In genomic region chr21:33572350-33572749, GRCh38 we compare ENCODE assay signal across 22 cellular contexts. TPM values are rescaled to one million over a fixed set of nuclear protein-coding genes. Genes with fewer than 3 reads are reported as not detected.
DNase-seq lines count a peak whose midpoint lies in the region; ATAC-seq and TF ChIP-seq lines count a peak whose summit lies in the region.
"Had no signal": no experiment of that assay in that cellular context is flagged by ENCODE, and none has a peak within 500 bp of the region (broad histone marks: within the 10 kb centered on the region; RNA-seq: fewer than 3 reads in every experiment).

No MANE protein-coding gene starts in this region.

- no peak for DNase-seq in natural killer cell
- DNase-seq in natural killer cell treated with Interleukin-12 subunit alpha and Interleukin-12 subunit beta and Interleukin-15 and Interleukin-18, amount 100 ng/mL, for 72 hours (ENCODE audit: low spot score), result no peak
- no peak for DNase-seq in chondrocyte (ENCODE audit: low spot score)
- no peak for DNase-seq in naive thymus-derived CD4-positive, alpha-beta T cell
- DNase-seq in NCI-H1048 (lab: John Stamatoyannopoulos, UW), result no peak
- DNase-seq: activated naive CD8-positive, alpha-beta T cell treated with anti-CD3 and anti-CD28 coated beads, Interleukin-2, amount 10 ng/mL, durations not matched to agents 7 days and 5 days; body of pancreas; DND-41; HCEC 1CT; heart right ventricle; lower lobe of right lung; NCI-H1105 treated with DMSO at 0.1 percent for 48 hours; NCI-H2081 treated with DMSO at 0.1 percent for 48 hours; NCI-H446; stimulated activated CD4-positive, alpha-beta T cell treated with anti-CD3 and anti-CD28 coated beads, Interleukin-2, amount 100 ng/mL, for 24 hours; stimulated activated naive CD8-positive, alpha-beta T cell treated with anti-CD3 and anti-CD28 coated beads, Interleukin-15, Interleukin-2, amounts not matched to agents 100 U/mL and 50 U/mL, for 24 hours; thyroid gland had no signal

- H3K36me3 Mint-ChIP-seq in natural killer cell (peaks cover 24% of the 10 kb centered on the region), chondrocyte (ENCODE audit: low read depth) (peaks cover 21% of the 10 kb centered on the region)
- H3K36me3 Mint-ChIP-seq in natural killer cell treated with Interleukin-12 subunit alpha and Interleukin-12 subunit beta and Interleukin-15 and Interleukin-18, amount 100 ng/mL, for 72 hours, result peaks cover 16% of the 10 kb centered on the region
- H3K36me3 Mint-ChIP-seq in naive thymus-derived CD4-positive, alpha-beta T cell, result peaks cover 5 to 41% (median 13%) of the 10 kb centered on the region in 5 donors

- H3K9me3 Mint-ChIP-seq in natural killer cell (no peaks in the 10 kb centered on the region), chondrocyte (ENCODE audit: low read depth) (no peaks in the 10 kb centered on the region)
- no peaks in the 10 kb centered on the region for H3K9me3 Mint-ChIP-seq in natural killer cell treated with Interleukin-12 subunit alpha and Interleukin-12 subunit beta and Interleukin-15 and Interleukin-18, amount 100 ng/mL, for 72 hours
- peaks cover 0 to 2% (median 0%) of the 10 kb centered on the region in 11 donors for H3K9me3 Mint-ChIP-seq in naive thymus-derived CD4-positive, alpha-beta T cell
- H3K9me3 Mint-ChIP-seq: activated naive CD8-positive, alpha-beta T cell treated with anti-CD3 and anti-CD28 coated beads, Interleukin-2, amount 10 ng/mL, durations not matched to agents 7 days and 5 days; WTC11 had no signal

- no peak overlapping the region for H3K4me3 ChIP-seq in naive thymus-derived CD4-positive, alpha-beta T cell (ENCODE audit: low read length)
- H3K4me3 ChIP-seq: body of pancreas, coronary artery, heart right ventricle, lower lobe of right lung, SK-N-MC, thyroid gland had no signal

- no peak for TF ChIP-seq CTCF in natural killer cell (IDR thresholded peaks at IDR 0.05)
- no peak for TF ChIP-seq CTCF in chondrocyte (IDR thresholded peaks at IDR 0.05)

- intact Hi-C loops in natural killer cell (cut with micrococcal nuclease), result no loop called here
- intact Hi-C loops in naive thymus-derived CD4-positive, alpha-beta T cell (cut with micrococcal nuclease), result loop anchor here in 1 of 2 donors (2.0 kb wide), 1 partner anchor 16 kb away; the partner anchor contains the start of gene DONSON

- CTCF ChIA-PET in naive thymus-derived CD4-positive, alpha-beta T cell (lab: Charles Lee), result interaction anchor here (0.9 kb wide), 1 partner anchor 16 kb away, joined by 4 read pairs; no protein-coding TSS in a partner anchor

- H3K4me1 Mint-ChIP-seq in natural killer cell, result peaks cover 17 to 19% of the 10 kb centered on the region in 2 donors
- H3K4me1 Mint-ChIP-seq in natural killer cell treated with Interleukin-12 subunit alpha and Interleukin-12 subunit beta and Interleukin-15 and Interleukin-18, amount 100 ng/mL, for 72 hours (ENCODE audit: low read depth in 2 of 2), result peaks cover 0 to 15% of the 10 kb centered on the region in 2 donors
- no peaks in the 10 kb centered on the region for H3K4me1 Mint-ChIP-seq in chondrocyte (ENCODE audit: low read depth)
- peaks cover 9 to 29% (median 15%) of the 10 kb centered on the region in 7 donors for H3K4me1 Mint-ChIP-seq in naive thymus-derived CD4-positive, alpha-beta T cell
- H3K4me1 Mint-ChIP-seq: WTC11 had no signal

- H3K27me3 Mint-ChIP-seq in natural killer cell (ENCODE audit: low read depth in 2 of 2) (no peaks in the 10 kb centered on the region), chondrocyte (ENCODE audit: low read depth) (no peaks in the 10 kb centered on the region)
- H3K27me3 Mint-ChIP-seq in natural killer cell treated with Interleukin-12 subunit alpha and Interleukin-12 subunit beta and Interleukin-15 and Interleukin-18, amount 100 ng/mL, for 72 hours, result no peaks in the 10 kb centered on the region
- no peaks in the 10 kb centered on the region for H3K27me3 Mint-ChIP-seq in naive thymus-derived CD4-positive, alpha-beta T cell
- H3K27me3 Mint-ChIP-seq: activated naive CD8-positive, alpha-beta T cell treated with anti-CD3 and anti-CD28 coated beads, Interleukin-2, amount 10 ng/mL, durations not matched to agents 7 days and 5 days had no signal

- no peak overlapping the region for H3K4me3 Mint-ChIP-seq in natural killer cell
- H3K4me3 Mint-ChIP-seq in natural killer cell treated with Interleukin-12 subunit alpha and Interleukin-12 subunit beta and Interleukin-15 and Interleukin-18, amount 100 ng/mL, for 72 hours, result no peak overlapping the region
- H3K4me3 Mint-ChIP-seq in chondrocyte (ENCODE audit: unreplicated experiment), result no peak overlapping the region
- no peak overlapping the region for H3K4me3 Mint-ChIP-seq in naive thymus-derived CD4-positive, alpha-beta T cell
- H3K4me3 Mint-ChIP-seq: activated naive CD8-positive, alpha-beta T cell treated with anti-CD3 and anti-CD28 coated beads, Interleukin-2, amount 10 ng/mL, durations not matched to agents 7 days and 5 days; WTC11 had no signal

- H3K9me3 ChIP-seq in naive thymus-derived CD4-positive, alpha-beta T cell (ENCODE audit: control insufficient read depth in 2 of 3, low read length in 3 of 3), result no peaks in the 10 kb centered on the region
- H3K9me3 ChIP-seq: body of pancreas, heart right ventricle, lower lobe of right lung, thyroid gland had no signal

- H3K27ac Mint-ChIP-seq in natural killer cell, result peak overlapping the region; percentile 19 to 52
- no peak overlapping the region for H3K27ac Mint-ChIP-seq in natural killer cell treated with Interleukin-12 subunit alpha and Interleukin-12 subunit beta and Interleukin-15 and Interleukin-18, amount 100 ng/mL, for 72 hours
- peak overlapping the region; percentile 15 for H3K27ac Mint-ChIP-seq in chondrocyte (ENCODE audit: unreplicated experiment)
- peak overlapping the region in 6 of 9 donors; percentile 22 to 73 (median 56) for H3K27ac Mint-ChIP-seq in naive thymus-derived CD4-positive, alpha-beta T cell
- H3K27ac Mint-ChIP-seq: activated naive CD8-positive, alpha-beta T cell treated with anti-CD3 and anti-CD28 coated beads, Interleukin-2, amount 10 ng/mL, durations not matched to agents 7 days and 5 days; WTC11 had no signal

- ATAC-seq in natural killer cell, result no peak
- ATAC-seq in natural killer cell treated with Interleukin-12 subunit alpha and Interleukin-12 subunit beta and Interleukin-15 and Interleukin-18, amount 100 ng/mL, for 72 hours, result no peak
- ATAC-seq in naive thymus-derived CD4-positive, alpha-beta T cell, result no peak
- no peak for ATAC-seq in HG03095 (IDR thresholded peaks at IDR 0.05; ENCODE audit: unreplicated experiment)
- ATAC-seq in GM18511 (IDR thresholded peaks at IDR 0.05; ENCODE audit: unreplicated experiment), result no peak
- ATAC-seq: body of pancreas; lower lobe of right lung; stimulated activated naive CD8-positive, alpha-beta T cell treated with anti-CD3 and anti-CD28 coated beads, Interleukin-15, Interleukin-2, amounts not matched to agents 100 U/mL and 50 U/mL, for 24 hours; WTC11 had no signal

- peaks cover 17 to 86% (median 23%) of the 10 kb centered on the region in 3 experiments for H3K36me3 ChIP-seq in naive thymus-derived CD4-positive, alpha-beta T cell (ENCODE audit: control insufficient read depth in 2 of 3, insufficient read depth in 3 of 3, low read length in 3 of 3)

- POLR2A ChIA-PET in naive thymus-derived CD4-positive, alpha-beta T cell (lab: Charles Lee), result interaction anchor here (0.6 to 1.3 kb wide), 3 partner anchors 9 to 33 kb away, joined by 4 read pairs; partner anchors contain the start of gene DONSON

- H3K27me3 ChIP-seq in naive thymus-derived CD4-positive, alpha-beta T cell (ENCODE audit: control insufficient read depth in 2 of 2, insufficient read depth in 2 of 2, low read length in 2 of 2), result no peaks in the 10 kb centered on the region
- H3K27me3 ChIP-seq: body of pancreas, heart right ventricle, thyroid gland had no signal

- H3K27ac ChIP-seq in naive thymus-derived CD4-positive, alpha-beta T cell (ENCODE audit: low read depth, low read length), result no peak overlapping the region
- H3K27ac ChIP-seq: heart right ventricle, lower lobe of right lung, thyroid gland had no signal

- no peaks in the 10 kb centered on the region for H3K4me1 ChIP-seq in naive thymus-derived CD4-positive, alpha-beta T cell (ENCODE audit: control insufficient read depth in 2 of 2, insufficient read depth in 2 of 2, low read length in 2 of 2)
- H3K4me1 ChIP-seq: body of pancreas had no signal

RNA-seq across cellular contexts. Expression of gene DONSON, which starts 16.1 kb away (rescaled TPM):
- total RNA-seq in natural killer cell (10 to 100 TPM; 17.0 to 18.3 (median 17.3) TPM), chondrocyte (17.9 to 23.9 TPM (median 18.7 TPM) in 3 replicates)
- total RNA-seq in natural killer cell treated with Interleukin-12 subunit alpha and Interleukin-12 subunit beta and Interleukin-15 and Interleukin-18, amount 100 ng/mL, for 72 hours, result 10 to 100 TPM; 20.3 to 38.7 TPM
- total RNA-seq in naive thymus-derived CD4-positive, alpha-beta T cell, result 10 to 100 TPM in 3 of 5 experiments, 1 to 10 TPM in 2; 8.9 to 30.8 (median 10.7) TPM
- 1 to 10 TPM; 4.2 to 4.4 TPM for polyA plus RNA-seq in naive thymus-derived CD4-positive, alpha-beta T cell

RNA-seq across cellular contexts. Expression of gene SON, which starts 29.5 kb away (rescaled TPM):
- total RNA-seq in natural killer cell, result 100 to 1,000 TPM; 348 to 442 (median 416) TPM
- 100 to 1,000 TPM; 307 to 362 TPM for total RNA-seq in natural killer cell treated with Interleukin-12 subunit alpha and Interleukin-12 subunit beta and Interleukin-15 and Interleukin-18, amount 100 ng/mL, for 72 hours
- 216 to 269 TPM (median 220 TPM) in 3 replicates for total RNA-seq in chondrocyte
- 100 to 1,000 TPM; 337 to 497 (median 431) TPM for total RNA-seq in naive thymus-derived CD4-positive, alpha-beta T cell
- polyA plus RNA-seq in naive thymus-derived CD4-positive, alpha-beta T cell, result 100 to 1,000 TPM; 481 to 546 TPM

RNA-seq across cellular contexts. Expression of gene GART, which starts 30.4 kb away (rescaled TPM):
- 10 to 100 TPM; 33.4 to 53.1 (median 34.6) TPM for total RNA-seq in natural killer cell
- 100 to 1,000 TPM; 127 to 163 TPM for total RNA-seq in natural killer cell treated with Interleukin-12 subunit alpha and Interleukin-12 subunit beta and Interleukin-15 and Interleukin-18, amount 100 ng/mL, for 72 hours
- 56.4 to 69.8 TPM (median 58.2 TPM) in 3 replicates for total RNA-seq in chondrocyte
- 10 to 100 TPM; 38.3 to 98.8 (median 71.9) TPM for total RNA-seq in naive thymus-derived CD4-positive, alpha-beta T cell
- 10 to 100 TPM; 37.3 to 56.4 TPM for polyA plus RNA-seq in naive thymus-derived CD4-positive, alpha-beta T cell

Comparison
In these comparisons a context has a peak if more than half of its experiments do, and no peak if none do; other contexts are left out.
1. H3K27ac Mint-ChIP-seq: peak in natural killer cell (2 of 2), chondrocyte (single experiment) and naive thymus-derived CD4-positive, alpha-beta T cell (6 of 9); none in natural killer cell treated with Interleukin-12 subunit alpha and Interleukin-12 subunit beta and Interleukin-15 and Interleukin-18, amount 100 ng/mL, for 72 hours (0 of 2).